In genomic region chr7:148704189-148704588, GRCh38 we compare ENCODE assay signal across 25 cellular contexts.
"Had no signal": no experiment of that assay in that cellular context is flagged by ENCODE, and none has a peak within 500 bp of the region (broad histone marks: within the 10 kb centered on the region; RNA-seq: fewer than 3 reads in every experiment).

No MANE protein-coding gene starts in this region.

- ATAC-seq: activated naive CD8-positive, alpha-beta T cell treated with anti-CD3 and anti-CD28 coated beads, Interleukin-2, amount 50 U/mL, for 24 hours; gastrocnemius medialis; left ventricle myocardium superior; natural killer cell had no signal

- H3K9me3 Mint-ChIP-seq: activated naive CD8-positive, alpha-beta T cell treated with anti-CD3 and anti-CD28 coated beads, Interleukin-2, amount 50 U/mL, for 24 hours; activated T-cell treated with anti-CD3 and anti-CD28 coated beads, Interleukin-2, amount 50 U/mL, for 24 hours; activated T-helper 2 cell treated with anti-CD3 and anti-CD28 coated beads, Interferon-gamma antibody, Interleukin-2, Interleukin-4, amounts not matched to agents 10 μg/mL and 5 μg/mL and 100 μg/mL, durations not matched to agents 14 hours and 24 hours and 36 hours; endodermal cell; natural killer cell; stimulated activated naive CD8-positive, alpha-beta T cell treated with anti-CD3 and anti-CD28 coated beads, Interleukin-15, Interleukin-2, amounts not matched to agents 100 ng/mL and 50 ng/mL, for 24 hours; T-helper 2 cell treated with Interferon-gamma antibody and Interleukin-4, amounts not matched to agents 5 μg/mL and 100 μg/mL, for 36 hours had no signal

- H3K9me3 ChIP-seq: esophagus squamous epithelium, gastrocnemius medialis, tibial artery had no signal

- H3K27ac ChIP-seq: cardiac muscle cell, esophagus squamous epithelium, tibial artery had no signal

- H3K36me3 ChIP-seq: cardiac muscle cell, esophagus squamous epithelium, gastrocnemius medialis, tibial artery had no signal

- DNase-seq: activated CD4-positive, alpha-beta T cell treated with anti-CD3 and anti-CD28 coated beads for 1 hour; activated CD8-positive, alpha-beta memory T cell treated with anti-CD3 and anti-CD28 coated beads for 24 hours; activated CD8-positive, alpha-beta memory T cell treated with anti-CD3 and anti-CD28 coated beads, Interleukin-2, amount 50 U/mL, for 4 hours; activated naive CD4-positive, alpha-beta T cell; activated naive CD8-positive, alpha-beta T cell treated with anti-CD3 and anti-CD28 coated beads, Interleukin-2, amount 50 U/mL, for 24 hours; activated T-cell treated with anti-CD3 and anti-CD28 coated beads, Interleukin-2, amount 50 U/mL, for 24 hours; cortex of kidney; endodermal cell; esophagus squamous epithelium; gastrocnemius medialis; hypothalamus; left ventricle myocardium superior; mammary epithelial cell; midbrain; natural killer cell; retina; stimulated activated CD4-positive, alpha-beta T cell treated with anti-CD3 and anti-CD28 coated beads, Interleukin-4, amount 100 ng/mL, for 24 hours; substantia nigra; tibial artery had no signal

- H3K4me3 ChIP-seq: cardiac muscle cell, esophagus squamous epithelium, gastrocnemius medialis, tibial artery had no signal

- FAIRE-seq: islet of Langerhans had no signal

- H3K27ac Mint-ChIP-seq: activated naive CD8-positive, alpha-beta T cell treated with anti-CD3 and anti-CD28 coated beads, Interleukin-2, amount 50 U/mL, for 24 hours; activated T-cell treated with anti-CD3 and anti-CD28 coated beads, Interleukin-2, amount 50 U/mL, for 24 hours; activated T-helper 2 cell treated with anti-CD3 and anti-CD28 coated beads, Interferon-gamma antibody, Interleukin-2, Interleukin-4, amounts not matched to agents 10 μg/mL and 5 μg/mL and 100 μg/mL, durations not matched to agents 14 hours and 24 hours and 36 hours; endodermal cell; natural killer cell; progenitor cell of endocrine pancreas; stimulated activated naive CD8-positive, alpha-beta T cell treated with anti-CD3 and anti-CD28 coated beads, Interleukin-15, Interleukin-2, amounts not matched to agents 100 ng/mL and 50 ng/mL, for 24 hours; T-helper 2 cell treated with Interferon-gamma antibody and Interleukin-4, amounts not matched to agents 5 μg/mL and 100 μg/mL, for 36 hours had no signal

- H3K27me3 ChIP-seq: cardiac muscle cell, esophagus squamous epithelium, gastrocnemius medialis, tibial artery had no signal

- H3K36me3 Mint-ChIP-seq: natural killer cell had no signal

- H3K27me3 Mint-ChIP-seq: activated naive CD8-positive, alpha-beta T cell treated with anti-CD3 and anti-CD28 coated beads, Interleukin-2, amount 50 U/mL, for 24 hours; activated T-cell treated with anti-CD3 and anti-CD28 coated beads, Interleukin-2, amount 50 U/mL, for 24 hours; progenitor cell of endocrine pancreas; stimulated activated naive CD8-positive, alpha-beta T cell treated with anti-CD3 and anti-CD28 coated beads, Interleukin-15, Interleukin-2, amounts not matched to agents 100 ng/mL and 50 ng/mL, for 24 hours had no signal

- H3K4me3 Mint-ChIP-seq: activated naive CD8-positive, alpha-beta T cell treated with anti-CD3 and anti-CD28 coated beads, Interleukin-2, amount 50 U/mL, for 24 hours; activated T-cell treated with anti-CD3 and anti-CD28 coated beads, Interleukin-2, amount 50 U/mL, for 24 hours; endodermal cell; natural killer cell; T-helper 2 cell treated with Interferon-gamma antibody and Interleukin-4, amounts not matched to agents 5 μg/mL and 100 μg/mL, for 36 hours had no signal
